Comparison of ENCODE assay signal across 2 cellular contexts in genomic region chr5:41787257-41787656, GRCh38.
TF ChIP-seq lines count a peak whose summit lies in the region.

No MANE protein-coding gene starts in this region.

TF ChIP-seq in GM23338, 12 proteins besides CTCF, POLR2A, EP300 and RAD21 (continued from another document):
- TF ChIP-seq REST (IDR thresholded peaks at IDR 0.05; ENCODE audit: unreplicated experiment) (no peak), NANOG (IDR thresholded peaks at IDR 0.05; ENCODE audit: borderline replicate concordance) (no peak), ZNF331 (CRISPR knock-in tag; IDR thresholded peaks at IDR 0.05; ENCODE audit: low read depth) (no peak), ZNF114 (CRISPR knock-in tag; IDR thresholded peaks at IDR 0.05) (no peak), STAT1 (IDR thresholded peaks at IDR 0.05; ENCODE audit: unreplicated experiment) (no peak), EZH2phosphoT487 (IDR thresholded peaks at IDR 0.05; ENCODE audit: unreplicated experiment) (no peak), JUNB (IDR thresholded peaks at IDR 0.05; ENCODE audit: unreplicated experiment) (no peak), CREB1 (CRISPR knock-in tag; IDR thresholded peaks at IDR 0.05; ENCODE audit: low read depth) (no peak), POLR2AphosphoS5 (IDR thresholded peaks at IDR 0.05; ENCODE audit: low read depth) (no peak)
- TF ChIP-seq, protein P1, sequence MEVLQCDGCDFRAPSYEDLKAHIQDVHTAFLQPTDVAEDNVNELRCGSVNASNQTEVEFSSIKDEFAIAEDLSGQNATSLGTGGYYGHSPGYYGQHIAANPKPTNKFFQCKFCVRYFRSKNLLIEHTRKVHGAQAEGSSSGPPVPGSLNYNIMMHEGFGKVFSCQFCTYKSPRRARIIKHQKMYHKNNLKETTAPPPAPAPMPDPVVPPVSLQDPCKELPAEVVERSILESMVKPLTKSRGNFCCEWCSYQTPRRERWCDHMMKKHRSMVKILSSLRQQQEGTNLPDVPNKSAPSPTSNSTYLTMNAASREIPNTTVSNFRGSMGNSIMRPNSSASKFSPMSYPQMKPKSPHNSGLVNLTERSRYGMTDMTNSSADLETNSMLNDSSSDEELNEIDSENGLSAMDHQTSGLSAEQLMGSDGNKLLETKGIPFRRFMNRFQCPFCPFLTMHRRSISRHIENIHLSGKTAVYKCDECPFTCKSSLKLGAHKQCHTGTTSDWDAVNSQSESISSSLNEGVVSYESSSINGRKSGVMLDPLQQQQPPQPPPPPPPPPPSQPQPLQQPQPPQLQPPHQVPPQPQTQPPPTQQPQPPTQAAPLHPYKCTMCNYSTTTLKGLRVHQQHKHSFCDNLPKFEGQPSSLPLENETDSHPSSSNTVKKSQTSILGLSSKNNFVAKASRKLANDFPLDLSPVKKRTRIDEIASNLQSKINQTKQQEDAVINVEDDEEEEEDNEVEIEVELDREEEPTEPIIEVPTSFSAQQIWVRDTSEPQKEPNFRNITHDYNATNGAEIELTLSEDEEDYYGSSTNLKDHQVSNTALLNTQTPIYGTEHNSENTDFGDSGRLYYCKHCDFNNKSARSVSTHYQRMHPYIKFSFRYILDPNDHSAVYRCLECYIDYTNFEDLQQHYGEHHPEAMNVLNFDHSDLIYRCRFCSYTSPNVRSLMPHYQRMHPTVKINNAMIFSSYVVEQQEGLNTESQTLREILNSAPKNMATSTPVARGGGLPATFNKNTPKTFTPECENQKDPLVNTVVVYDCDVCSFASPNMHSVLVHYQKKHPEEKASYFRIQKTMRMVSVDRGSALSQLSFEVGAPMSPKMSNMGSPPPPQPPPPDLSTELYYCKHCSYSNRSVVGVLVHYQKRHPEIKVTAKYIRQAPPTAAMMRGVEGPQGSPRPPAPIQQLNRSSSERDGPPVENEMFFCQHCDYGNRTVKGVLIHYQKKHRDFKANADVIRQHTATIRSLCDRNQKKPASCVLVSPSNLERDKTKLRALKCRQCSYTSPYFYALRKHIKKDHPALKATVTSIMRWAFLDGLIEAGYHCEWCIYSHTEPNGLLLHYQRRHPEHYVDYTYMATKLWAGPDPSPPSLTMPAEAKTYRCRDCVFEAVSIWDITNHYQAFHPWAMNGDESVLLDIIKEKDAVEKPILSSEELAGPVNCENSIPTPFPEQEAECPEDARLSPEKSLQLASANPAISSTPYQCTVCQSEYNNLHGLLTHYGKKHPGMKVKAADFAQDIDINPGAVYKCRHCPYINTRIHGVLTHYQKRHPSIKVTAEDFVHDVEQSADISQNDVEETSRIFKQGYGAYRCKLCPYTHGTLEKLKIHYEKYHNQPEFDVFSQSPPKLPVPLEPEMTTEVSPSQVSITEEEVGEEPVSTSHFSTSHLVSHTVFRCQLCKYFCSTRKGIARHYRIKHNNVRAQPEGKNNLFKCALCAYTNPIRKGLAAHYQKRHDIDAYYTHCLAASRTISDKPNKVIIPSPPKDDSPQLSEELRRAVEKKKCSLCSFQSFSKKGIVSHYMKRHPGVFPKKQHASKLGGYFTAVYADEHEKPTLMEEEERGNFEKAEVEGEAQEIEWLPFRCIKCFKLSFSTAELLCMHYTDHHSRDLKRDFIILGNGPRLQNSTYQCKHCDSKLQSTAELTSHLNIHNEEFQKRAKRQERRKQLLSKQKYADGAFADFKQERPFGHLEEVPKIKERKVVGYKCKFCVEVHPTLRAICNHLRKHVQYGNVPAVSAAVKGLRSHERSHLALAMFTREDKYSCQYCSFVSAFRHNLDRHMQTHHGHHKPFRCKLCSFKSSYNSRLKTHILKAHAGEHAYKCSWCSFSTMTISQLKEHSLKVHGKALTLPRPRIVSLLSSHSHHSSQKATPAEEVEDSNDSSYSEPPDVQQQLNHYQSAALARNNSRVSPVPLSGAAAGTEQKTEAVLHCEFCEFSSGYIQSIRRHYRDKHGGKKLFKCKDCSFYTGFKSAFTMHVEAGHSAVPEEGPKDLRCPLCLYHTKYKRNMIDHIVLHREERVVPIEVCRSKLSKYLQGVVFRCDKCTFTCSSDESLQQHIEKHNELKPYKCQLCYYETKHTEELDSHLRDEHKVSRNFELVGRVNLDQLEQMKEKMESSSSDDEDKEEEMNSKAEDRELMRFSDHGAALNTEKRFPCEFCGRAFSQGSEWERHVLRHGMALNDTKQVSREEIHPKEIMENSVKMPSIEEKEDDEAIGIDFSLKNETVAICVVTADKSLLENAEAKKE (CRISPR knock-in tag; IDR thresholded peaks at IDR 0.05): no peak

TF ChIP-seq in WTC11, 78 proteins besides CTCF, POLR2A, EP300 and RAD21 (continued from another document):
- TF ChIP-seq, protein P2, sequence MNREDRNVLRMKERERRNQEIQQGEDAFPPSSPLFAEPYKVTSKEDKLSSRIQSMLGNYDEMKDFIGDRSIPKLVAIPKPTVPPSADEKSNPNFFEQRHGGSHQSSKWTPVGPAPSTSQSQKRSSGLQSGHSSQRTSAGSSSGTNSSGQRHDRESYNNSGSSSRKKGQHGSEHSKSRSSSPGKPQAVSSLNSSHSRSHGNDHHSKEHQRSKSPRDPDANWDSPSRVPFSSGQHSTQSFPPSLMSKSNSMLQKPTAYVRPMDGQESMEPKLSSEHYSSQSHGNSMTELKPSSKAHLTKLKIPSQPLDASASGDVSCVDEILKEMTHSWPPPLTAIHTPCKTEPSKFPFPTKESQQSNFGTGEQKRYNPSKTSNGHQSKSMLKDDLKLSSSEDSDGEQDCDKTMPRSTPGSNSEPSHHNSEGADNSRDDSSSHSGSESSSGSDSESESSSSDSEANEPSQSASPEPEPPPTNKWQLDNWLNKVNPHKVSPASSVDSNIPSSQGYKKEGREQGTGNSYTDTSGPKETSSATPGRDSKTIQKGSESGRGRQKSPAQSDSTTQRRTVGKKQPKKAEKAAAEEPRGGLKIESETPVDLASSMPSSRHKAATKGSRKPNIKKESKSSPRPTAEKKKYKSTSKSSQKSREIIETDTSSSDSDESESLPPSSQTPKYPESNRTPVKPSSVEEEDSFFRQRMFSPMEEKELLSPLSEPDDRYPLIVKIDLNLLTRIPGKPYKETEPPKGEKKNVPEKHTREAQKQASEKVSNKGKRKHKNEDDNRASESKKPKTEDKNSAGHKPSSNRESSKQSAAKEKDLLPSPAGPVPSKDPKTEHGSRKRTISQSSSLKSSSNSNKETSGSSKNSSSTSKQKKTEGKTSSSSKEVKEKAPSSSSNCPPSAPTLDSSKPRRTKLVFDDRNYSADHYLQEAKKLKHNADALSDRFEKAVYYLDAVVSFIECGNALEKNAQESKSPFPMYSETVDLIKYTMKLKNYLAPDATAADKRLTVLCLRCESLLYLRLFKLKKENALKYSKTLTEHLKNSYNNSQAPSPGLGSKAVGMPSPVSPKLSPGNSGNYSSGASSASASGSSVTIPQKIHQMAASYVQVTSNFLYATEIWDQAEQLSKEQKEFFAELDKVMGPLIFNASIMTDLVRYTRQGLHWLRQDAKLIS (CRISPR knock-in tag; IDR thresholded peaks at IDR 0.05; ENCODE audit: borderline replicate concordance): no peak
TF ChIP-seq in WTC11: peak in this region for 0.
